26 cellular contexts compared by ENCODE assay signal in genomic region chr18:54926593-54927297, GRCh38. TPM values are rescaled to one million over a fixed set of nuclear protein-coding genes. Genes with fewer than 3 reads are reported as not detected.
A peak's percentile ranks its signal among the peaks of the same experiment; 100 is the strongest.
DNase-seq lines count a peak whose midpoint lies in the region; ATAC-seq and TF ChIP-seq lines count a peak whose summit lies in the region.
"Had no signal": no experiment of that assay in that cellular context is flagged by ENCODE, and none has a peak within 500 bp of the region (broad histone marks: within the 10 kb centered on the region; RNA-seq: fewer than 3 reads in every experiment).

No MANE protein-coding gene starts in this region.

- no peaks in the 10 kb centered on the region for H3K79me2 ChIP-seq in ACC112 (ENCODE audit: control insufficient read depth, insufficient read depth, low read length, unreplicated experiment)

- H2AK5ac ChIP-seq in IMR-90 (ENCODE audit: low read depth, low read length): no peak overlapping the region

- H2BK20ac ChIP-seq in IMR-90 (ENCODE audit: low read depth, low read length): no peak overlapping the region

- H3K36me3 ChIP-seq in ACC112 (ENCODE audit: insufficient read depth, low read length) (no peaks in the 10 kb centered on the region), IMR-90 (ENCODE audit: control insufficient read depth, insufficient read depth, low read length) (peaks cover 6% of the 10 kb centered on the region), ascending aorta (no peaks in the 10 kb centered on the region)
- H3K36me3 ChIP-seq: cardiac muscle cell, suprapubic skin had no signal

- H3K27me3 ChIP-seq in ACC112 (ENCODE audit: insufficient read depth, low read length): no peaks in the 10 kb centered on the region
- no peaks in the 10 kb centered on the region for H3K27me3 ChIP-seq in IMR-90 (ENCODE audit: control insufficient read depth, insufficient read depth, low read length)
- no peaks in the 10 kb centered on the region for H3K27me3 ChIP-seq in ascending aorta
- H3K27me3 ChIP-seq: cardiac muscle cell, heart right ventricle, suprapubic skin had no signal

- in situ Hi-C loops in IMR-90 (cut with MboI; ENCODE audit: low sequenced_read_pairs): loop anchor here (10.0 kb wide), 1 partner anchor 58 kb away; no protein-coding TSS in a partner anchor

- no peak overlapping the region for H3K4me2 ChIP-seq in IMR-90 (ENCODE audit: low read depth, low read length)
- H3K4me2 ChIP-seq: smooth muscle cell had no signal

- peaks cover 5% of the 10 kb centered on the region for H3K27me3 Mint-ChIP-seq in type B pancreatic cell
- H3K27me3 Mint-ChIP-seq: activated naive CD8-positive, alpha-beta T cell treated with anti-CD3 and anti-CD28 coated beads, Interleukin-2, amount 50 U/mL, for 24 hours; stimulated activated memory B cell treated with anti-CD40 and anti-IgM and Interleukin-4, amounts not matched to agents 10 μg/mL and 1 μg/mL and 100 μg/mL, for 72 hours had no signal

- H3K79me1 ChIP-seq in IMR-90 (ENCODE audit: low read depth in 1 of 2, low read length in 2 of 2): no peaks in the 10 kb centered on the region

- dilution Hi-C loops in IMR-90 (cut with HindIII; ENCODE audit: low sequenced_read_pairs, unreplicated experiment): no loop called here

- no peak overlapping the region for H3K23ac ChIP-seq in IMR-90 (ENCODE audit: low read depth, low read length)

- peaks cover 41% of the 10 kb centered on the region for H3K4me1 ChIP-seq in ACC112 (ENCODE audit: control insufficient read depth, insufficient read depth, low read length, unreplicated experiment)
- H3K4me1 ChIP-seq in IMR-90 (ENCODE audit: control insufficient read depth, insufficient read depth, low read length): no peaks in the 10 kb centered on the region
- H3K4me1 ChIP-seq in ascending aorta: no peaks in the 10 kb centered on the region
- H3K4me1 ChIP-seq: suprapubic skin had no signal

- no peak overlapping the region for H2BK5ac ChIP-seq in IMR-90 (ENCODE audit: low read depth, low read length, poor library complexity, severe bottlenecking)

- 100% methylated on average over 1 of the region's 3 CpGs; no CpG with 5 or more reads in 1 of the 2 experiments for WGBS in IMR-90 (ENCODE audit: extremely low coverage in 2 of 2, insufficient read length in 1 of 2), 2 experiments

- H3K36me3 Mint-ChIP-seq in type B pancreatic cell: no peaks in the 10 kb centered on the region
- H3K36me3 Mint-ChIP-seq: stimulated activated memory B cell treated with anti-CD40 and anti-IgM and Interleukin-4, amounts not matched to agents 10 μg/mL and 1 μg/mL and 100 μg/mL, for 72 hours had no signal

- H3K27ac Mint-ChIP-seq in type B pancreatic cell: no peak overlapping the region
- H3K27ac Mint-ChIP-seq: activated CD8-positive, alpha-beta T cell treated with anti-CD3 and anti-CD28 coated beads, Interleukin-2, amount 10 ng/mL, durations not matched to agents 7 days and 5 days; activated naive CD8-positive, alpha-beta T cell treated with anti-CD3 and anti-CD28 coated beads, Interleukin-2, amount 50 U/mL, for 24 hours; B cell; endodermal cell; stimulated activated memory B cell treated with anti-CD40 and anti-IgM and Interleukin-4, amounts not matched to agents 10 μg/mL and 1 μg/mL and 100 μg/mL, for 72 hours had no signal

- H3K9ac ChIP-seq in IMR-90 (ENCODE audit: low read depth, low read length): no peak overlapping the region

- CTCF ChIA-PET in IMR-90 (lab: Yijun Ruan, JAX): no interaction called here

- no peak overlapping the region for H2AK9ac ChIP-seq in IMR-90 (replicated peaks; ENCODE audit: low read depth, low read length, poor library complexity)

- H4K8ac ChIP-seq in IMR-90 (ENCODE audit: low read depth in 2 of 2, low read length in 2 of 2): no peak overlapping the region

- H3K56ac ChIP-seq in IMR-90 (ENCODE audit: extremely low read depth, insufficient read depth, low read length): no peak overlapping the region

- H3K4me1 Mint-ChIP-seq in type B pancreatic cell (ENCODE audit: unreplicated experiment): peaks cover 4% of the 10 kb centered on the region
- H3K4me1 Mint-ChIP-seq: B cell; stimulated activated memory B cell treated with anti-CD40 and anti-IgM and Interleukin-4, amounts not matched to agents 10 μg/mL and 1 μg/mL and 100 μg/mL, for 72 hours had no signal

- H3K4me3 Mint-ChIP-seq in type B pancreatic cell: no peak overlapping the region
- H3K4me3 Mint-ChIP-seq: activated CD8-positive, alpha-beta T cell treated with anti-CD3 and anti-CD28 coated beads, Interleukin-2, amount 10 ng/mL, durations not matched to agents 7 days and 5 days; activated naive CD8-positive, alpha-beta T cell treated with anti-CD3 and anti-CD28 coated beads, Interleukin-2, amount 50 U/mL, for 24 hours; B cell; endodermal cell; stimulated activated memory B cell treated with anti-CD40 and anti-IgM and Interleukin-4, amounts not matched to agents 10 μg/mL and 1 μg/mL and 100 μg/mL, for 72 hours had no signal

- H2AFZ ChIP-seq in ACC112 (ENCODE audit: low read length, unreplicated experiment): no peak overlapping the region
- H2AFZ ChIP-seq in IMR-90 (replicated peaks; ENCODE audit: low read length, poor library complexity): no peak overlapping the region

- H4K5ac ChIP-seq in IMR-90 (ENCODE audit: low read depth, low read length): no peak overlapping the region

- H3K4ac ChIP-seq in IMR-90 (ENCODE audit: low read depth, low read length): no peak overlapping the region

- H4K91ac ChIP-seq in IMR-90 (ENCODE audit: insufficient read depth, low read depth, low read length): no peak overlapping the region

- POLR2A ChIA-PET in IMR-90 (lab: Charles Lee; ENCODE audit: unreplicated experiment): no interaction called here

- intact Hi-C loops in IMR-90 (cut with micrococcal nuclease): no loop called here
- intact Hi-C loops in ascending aorta (cut with DNase I): no loop called here

- no peaks in the 10 kb centered on the region for H4K20me1 ChIP-seq in IMR-90 (ENCODE audit: insufficient read depth, low read length)

- H3K14ac ChIP-seq in IMR-90 (replicated peaks; ENCODE audit: low read depth, low read length): no peak overlapping the region

- no peak for ATAC-seq in IMR-90 (ENCODE audit: low read depth)
- ATAC-seq: activated CD4-positive, CD25-positive, alpha-beta regulatory T cell treated with anti-CD3 and anti-CD28 coated beads, Interleukin-2, amount 50 U/mL, for 24 hours; activated CD8-positive, alpha-beta T cell treated with anti-CD3 and anti-CD28 coated beads, Interleukin-2, amount 10 ng/mL, durations not matched to agents 7 days and 5 days; activated naive CD8-positive, alpha-beta T cell treated with anti-CD3 and anti-CD28 coated beads, Interleukin-2, amount 50 U/mL, for 24 hours; GM12878; heart right ventricle; HepG2; left colon; stimulated activated memory B cell treated with anti-CD40 and anti-IgM and Interleukin-4, amounts not matched to agents 10 μg/mL and 1 μg/mL and 100 μg/mL, for 72 hours had no signal

- H3K27ac ChIP-seq in ACC112 (ENCODE audit: low read depth, low read length) (peak overlapping the region; percentile 51), IMR-90 (ENCODE audit: insufficient read depth, low read length) (no peak overlapping the region), ascending aorta (no peak overlapping the region)
- H3K27ac ChIP-seq: cardiac muscle cell, heart right ventricle, suprapubic skin had no signal

- TF ChIP-seq CTCF in IMR-90 (conservative IDR thresholded peaks at IDR 0.05; ENCODE audit: low read depth, low read length): no peak
- TF ChIP-seq CTCF in fibroblast of pulmonary artery (IDR thresholded peaks at IDR 0.05; ENCODE audit: low read length, missing control alignments): no peak
- TF ChIP-seq CTCF in ascending aorta (IDR thresholded peaks at IDR 0.05): no peak
- no peak for TF ChIP-seq CTCF in type B pancreatic cell (conservative IDR thresholded peaks at IDR 0.05)

- no peak overlapping the region for H2BK15ac ChIP-seq in IMR-90 (ENCODE audit: low read depth, low read length)

- no TSS peak for BruUV-seq in IMR-90 (replicated peaks; lab: Mats Ljungman, UMichigan)

- H3K9me3 ChIP-seq in IMR-90 (ENCODE audit: control insufficient read depth, insufficient read depth, low read length) (peaks cover 5% of the 10 kb centered on the region), ascending aorta (no peaks in the 10 kb centered on the region)
- H3K9me3 ChIP-seq: heart right ventricle, suprapubic skin had no signal

- H3K4me3 ChIP-seq in ACC112 (ENCODE audit: low read depth, low read length) (no peak overlapping the region), IMR-90 (ENCODE audit: insufficient read depth, low read depth, low read length) (no peak overlapping the region), fibroblast of pulmonary artery (replicated peaks; ENCODE audit: low read depth, low read length) (no peak overlapping the region), ascending aorta (no peak overlapping the region)
- H3K4me3 ChIP-seq: cardiac muscle cell, GM12878, heart right ventricle, smooth muscle cell, suprapubic skin had no signal

- TF ChIP-seq RAD21 in IMR-90 (IDR thresholded peaks at IDR 0.05; ENCODE audit: low read length): no peak

- H3K18ac ChIP-seq in IMR-90 (ENCODE audit: low read depth, low read length): no peak overlapping the region

- H3K9me1 ChIP-seq in IMR-90 (ENCODE audit: insufficient read depth, low read length): no peaks in the 10 kb centered on the region; the same call in 1 of the 2 replicates

- DNase-seq in IMR-90: peak; percentile 57
- peak; percentile 89 for DNase-seq in amniotic epithelial cell (ENCODE audit: low read depth)
- DNase-seq in fibroblast of pulmonary artery (ENCODE audit: low read depth): peak; percentile 69
- no peak for DNase-seq in stimulated activated CD4-positive, alpha-beta T cell treated with anti-CD3 and anti-CD28 coated beads, Interleukin-2, amount 100 ng/mL, for 48 hours
- DNase-seq in ascending aorta (ENCODE audit: low spot score in 2 of 2): no peak
- no peak for DNase-seq in type B pancreatic cell (ENCODE audit: extremely low spot score, unreplicated experiment)
- DNase-seq in T1000 (lab: John Stamatoyannopoulos, UW): no peak
- DNase-seq: activated CD8-positive, alpha-beta T cell treated with anti-CD3 and anti-CD28 coated beads, Interleukin-2, amount 10 ng/mL, durations not matched to agents 7 days and 5 days; activated gamma-delta T cell; activated naive CD8-positive, alpha-beta T cell treated with anti-CD3 and anti-CD28 coated beads, Interleukin-2, amount 50 U/mL, for 24 hours; activated T-cell treated with anti-CD3 and anti-CD28 coated beads for 4 hours; endodermal cell; heart right ventricle; left colon; mesenchymal stem cell; NCI-H1092 treated with DMSO at 0.1 percent for 48 hours; NCI-H187 treated with DMSO at 0.1 percent for 48 hours had no signal

- H2BK120ac ChIP-seq in IMR-90 (ENCODE audit: low read depth, low read length): no peak overlapping the region

- no peak for TF ChIP-seq POLR2A in IMR-90 (IDR thresholded peaks at IDR 0.05; ENCODE audit: low read depth, low read length)

- peaks cover 4% of the 10 kb centered on the region for H3K9me3 Mint-ChIP-seq in type B pancreatic cell
- H3K9me3 Mint-ChIP-seq: activated naive CD8-positive, alpha-beta T cell treated with anti-CD3 and anti-CD28 coated beads, Interleukin-2, amount 50 U/mL, for 24 hours; endodermal cell; stimulated activated memory B cell treated with anti-CD40 and anti-IgM and Interleukin-4, amounts not matched to agents 10 μg/mL and 1 μg/mL and 100 μg/mL, for 72 hours had no signal

RNA-seq across cellular contexts. Expression of gene CCDC68, which starts 32.5 kb away (rescaled TPM):
- 0.54 and 1.4 TPM in 2 replicates for total RNA-seq in IMR-90 (2012; rRNA removed)
- polyA plus RNA-seq in IMR-90 (2012; rRNA removed): 0.46 and 0.55 TPM in 2 replicates
- 0.07 and 0.09 TPM in 2 replicates for polyA plus RNA-seq in IMR-90 (2012; cell fraction: cytosol; rRNA removed)
- polyA plus RNA-seq in IMR-90 (2012; cell fraction: nucleus; rRNA removed; ENCODE audit: low replicate concordance): 0.09 and 1.7 TPM in 2 replicates
- total RNA-seq in ascending aorta: 15.8 TPM
- 2.5 TPM in 1 of 2 replicates, not detected in the other for total RNA-seq in type B pancreatic cell (ENCODE audit: low replicate concordance)
- total RNA-seq: activated CD8-positive, alpha-beta T cell treated with anti-CD3 and anti-CD28 coated beads, Interleukin-2, amount 10 ng/mL, durations not matched to agents 7 days and 5 days; GM12878 had no signal

Comparison
In these comparisons a context has a peak if more than half of its experiments do, and no peak if none do; other contexts are left out.
1. DNase-seq: peak in IMR-90 (single experiment), amniotic epithelial cell (single experiment) and fibroblast of pulmonary artery (single experiment); none in stimulated activated CD4-positive, alpha-beta T cell treated with anti-CD3 and anti-CD28 coated beads, Interleukin-2, amount 100 ng/mL, for 48 hours (0 of 2), ascending aorta (0 of 2), type B pancreatic cell (single experiment) and T1000 (single experiment).